Comparison of ENCODE assay signal across 11 cellular contexts in the genomic region with DNA sequence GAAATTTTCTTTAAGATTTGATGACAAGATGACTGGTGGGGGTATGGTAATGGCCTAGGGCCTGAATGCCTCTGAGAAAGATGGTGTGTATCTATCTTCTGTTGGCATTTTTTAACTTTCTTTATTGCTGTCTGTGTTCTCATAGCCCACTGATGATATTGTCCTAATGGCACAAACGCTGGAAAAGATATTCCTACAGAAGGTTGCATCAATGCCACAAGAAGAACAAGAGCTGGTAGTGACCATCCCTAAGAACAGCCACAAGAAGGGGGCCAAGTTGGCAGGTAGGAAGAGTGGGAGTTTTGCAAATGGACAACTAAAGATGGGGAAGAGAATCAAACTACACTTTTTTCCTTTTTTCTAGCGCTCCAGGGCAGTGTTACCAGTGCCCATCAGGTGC. TPM values are rescaled to one million over a fixed set of nuclear protein-coding genes. Genes with fewer than 3 reads are reported as not detected.
DNase-seq lines count a peak whose midpoint lies in the region; ATAC-seq and TF ChIP-seq lines count a peak whose summit lies in the region.
"Had no signal": no experiment of that assay in that cellular context is flagged by ENCODE, and none has a peak within 500 bp of the region (broad histone marks: within the 10 kb centered on the region; RNA-seq: fewer than 3 reads in every experiment).

No MANE protein-coding gene starts in this region.

- no peak for ATAC-seq in activated T-cell treated with anti-CD3 and anti-CD28 coated beads, Interleukin-2, amount 50 U/mL, for 72 hours (replicated peaks in 1 of 2)
- no peak for ATAC-seq in stimulated activated naive CD8-positive, alpha-beta T cell treated with anti-CD3 and anti-CD28 coated beads, Interleukin-15, amount 100 ng/mL, for 72 hours

- no peaks in the 10 kb centered on the region for H3K27me3 Mint-ChIP-seq in activated T-cell treated with anti-CD3 and anti-CD28 coated beads, Interleukin-2, amount 50 U/mL, for 72 hours (ENCODE audit: low read depth)
- H3K27me3 Mint-ChIP-seq in activated CD4-positive, alpha-beta memory T cell treated with anti-CD3 and anti-CD28 coated beads, Interleukin-2, amount 10 ng/mL, durations not matched to agents 7 days and 5 days: no peaks in the 10 kb centered on the region
- H3K27me3 Mint-ChIP-seq in glutamatergic neuron (ENCODE audit: unreplicated experiment): peaks cover 20% of the 10 kb centered on the region
- no peaks in the 10 kb centered on the region for H3K27me3 Mint-ChIP-seq in stimulated activated naive CD8-positive, alpha-beta T cell treated with anti-CD3 and anti-CD28 coated beads, Interleukin-15, amount 100 ng/mL, for 72 hours

- H3K4me1 Mint-ChIP-seq in activated T-cell treated with anti-CD3 and anti-CD28 coated beads, Interleukin-2, amount 50 U/mL, for 72 hours (ENCODE audit: low read depth): peaks cover 58% of the 10 kb centered on the region
- H3K4me1 Mint-ChIP-seq in activated CD4-positive, alpha-beta memory T cell treated with anti-CD3 and anti-CD28 coated beads, Interleukin-2, amount 10 ng/mL, durations not matched to agents 7 days and 5 days: peaks cover 60% of the 10 kb centered on the region
- peaks cover 8% of the 10 kb centered on the region for H3K4me1 Mint-ChIP-seq in glutamatergic neuron (ENCODE audit: low read depth, unreplicated experiment)
- H3K4me1 Mint-ChIP-seq in stimulated activated naive CD8-positive, alpha-beta T cell treated with anti-CD3 and anti-CD28 coated beads, Interleukin-15, amount 100 ng/mL, for 72 hours: peaks cover 72% of the 10 kb centered on the region

- peaks cover 61 to 90% of the 10 kb centered on the region in 2 donors for H3K36me3 Mint-ChIP-seq in activated T-cell treated with anti-CD3 and anti-CD28 coated beads, Interleukin-2, amount 50 U/mL, for 72 hours (ENCODE audit: insufficient read depth in 2 of 2)
- peaks cover 98% of the 10 kb centered on the region for H3K36me3 Mint-ChIP-seq in activated CD4-positive, alpha-beta memory T cell treated with anti-CD3 and anti-CD28 coated beads, Interleukin-2, amount 10 ng/mL, durations not matched to agents 7 days and 5 days (ENCODE audit: low read depth)
- peaks cover 8% of the 10 kb centered on the region for H3K36me3 Mint-ChIP-seq in glutamatergic neuron (ENCODE audit: unreplicated experiment)

- peak overlapping the region; percentile 99 for H3K27ac Mint-ChIP-seq in activated T-cell treated with anti-CD3 and anti-CD28 coated beads, Interleukin-2, amount 50 U/mL, for 72 hours
- peak overlapping the region; percentile 63 for H3K27ac Mint-ChIP-seq in activated CD4-positive, alpha-beta memory T cell treated with anti-CD3 and anti-CD28 coated beads, Interleukin-2, amount 10 ng/mL, durations not matched to agents 7 days and 5 days
- no peak overlapping the region for H3K27ac Mint-ChIP-seq in glutamatergic neuron (ENCODE audit: unreplicated experiment)
- peak overlapping the region in 1 of 2 donors; percentile 98 for H3K27ac Mint-ChIP-seq in stimulated activated naive CD8-positive, alpha-beta T cell treated with anti-CD3 and anti-CD28 coated beads, Interleukin-15, amount 100 ng/mL, for 72 hours

- TF ChIP-seq CTCF in glutamatergic neuron (IDR thresholded peaks at IDR 0.05; ENCODE audit: partially characterized antibody, unreplicated experiment): no peak

- peak overlapping the region; percentile 86 to 97 for H3K4me3 Mint-ChIP-seq in activated T-cell treated with anti-CD3 and anti-CD28 coated beads, Interleukin-2, amount 50 U/mL, for 72 hours
- H3K4me3 Mint-ChIP-seq in activated CD4-positive, alpha-beta memory T cell treated with anti-CD3 and anti-CD28 coated beads, Interleukin-2, amount 10 ng/mL, durations not matched to agents 7 days and 5 days: peak overlapping the region; percentile 97
- peak overlapping the region; percentile 99 for H3K4me3 Mint-ChIP-seq in glutamatergic neuron (ENCODE audit: unreplicated experiment)
- peak overlapping the region; percentile 75 to 82 for H3K4me3 Mint-ChIP-seq in stimulated activated naive CD8-positive, alpha-beta T cell treated with anti-CD3 and anti-CD28 coated beads, Interleukin-15, amount 100 ng/mL, for 72 hours

- H3K9me3 Mint-ChIP-seq in activated T-cell treated with anti-CD3 and anti-CD28 coated beads, Interleukin-2, amount 50 U/mL, for 72 hours: no peaks in the 10 kb centered on the region
- H3K9me3 Mint-ChIP-seq in activated CD4-positive, alpha-beta memory T cell treated with anti-CD3 and anti-CD28 coated beads, Interleukin-2, amount 10 ng/mL, durations not matched to agents 7 days and 5 days: no peaks in the 10 kb centered on the region
- H3K9me3 Mint-ChIP-seq in glutamatergic neuron (ENCODE audit: unreplicated experiment): peaks cover 34% of the 10 kb centered on the region
- no peaks in the 10 kb centered on the region for H3K9me3 Mint-ChIP-seq in stimulated activated naive CD8-positive, alpha-beta T cell treated with anti-CD3 and anti-CD28 coated beads, Interleukin-15, amount 100 ng/mL, for 72 hours

- no peak for DNase-seq in activated T-cell treated with anti-CD3 and anti-CD28 coated beads, Interleukin-2, amount 50 U/mL, for 72 hours
- no peak for DNase-seq in activated T-cell treated with anti-CD3 and anti-CD28 coated beads for 4 hours
- DNase-seq in activated CD4-positive, alpha-beta memory T cell treated with anti-CD3 and anti-CD28 coated beads, Interleukin-2, amount 10 ng/mL, durations not matched to agents 7 days and 5 days: no peak
- DNase-seq in glutamatergic neuron: no peak
- DNase-seq in stimulated activated naive CD8-positive, alpha-beta T cell treated with anti-CD3 and anti-CD28 coated beads, Interleukin-15, amount 100 ng/mL, for 72 hours: no peak
- DNase-seq in NCI-H526 treated with DMSO at 0.1 percent for 48 hours (lab: John Stamatoyannopoulos, UW): no peak
- DNase-seq in AML-193 (lab: John Stamatoyannopoulos, UW): no peak
- no peak for DNase-seq in GM19240 (ENCODE audit: insufficient read length, low spot score)
- DNase-seq: MV-4-11, stomach had no signal

- POLR2A ChIA-PET in activated CD4-positive, alpha-beta memory T cell treated with anti-CD3 and anti-CD28 coated beads, Interleukin-2, amount 10 ng/mL, durations not matched to agents 7 days and 5 days (lab: Charles Lee): interaction anchor here (0.9 to 17.7 kb wide), 7 partner anchors 8 to 134 kb away, joined by 3 to 656 read pairs (median 301); partner anchors contain the start of genes BRD2, HLA-DMA, PSMB8 and PSMB9

- CTCF ChIA-PET in activated CD4-positive, alpha-beta memory T cell treated with anti-CD3 and anti-CD28 coated beads, Interleukin-2, amount 10 ng/mL, durations not matched to agents 7 days and 5 days (lab: Charles Lee): interaction anchor here (0.6 to 13.5 kb wide), 5 partner anchors 8 to 90 kb away, joined by 3 to 259 read pairs (median 62); partner anchors contain the start of gene HLA-DMA

RNA-seq across cellular contexts. Expression of gene BRD2, which starts 7.5 kb away (rescaled TPM):
- 100 to 1,000 TPM; 238 to 291 TPM for total RNA-seq in activated T-cell treated with anti-CD3 and anti-CD28 coated beads, Interleukin-2, amount 50 U/mL, for 72 hours
- 100 to 1,000 TPM; 290 to 297 TPM for total RNA-seq in activated CD4-positive, alpha-beta memory T cell treated with anti-CD3 and anti-CD28 coated beads, Interleukin-2, amount 10 ng/mL, durations not matched to agents 7 days and 5 days
- 213 TPM for total RNA-seq in glutamatergic neuron (ENCODE audit: unreplicated experiment)

RNA-seq across cellular contexts. Expression of gene HLA-DMA, which starts 23.0 kb away (rescaled TPM):
- 10 to 100 TPM; 19.4 to 20.2 TPM for total RNA-seq in activated T-cell treated with anti-CD3 and anti-CD28 coated beads, Interleukin-2, amount 50 U/mL, for 72 hours
- total RNA-seq in activated CD4-positive, alpha-beta memory T cell treated with anti-CD3 and anti-CD28 coated beads, Interleukin-2, amount 10 ng/mL, durations not matched to agents 7 days and 5 days: 10 to 100 TPM; 54.0 to 54.3 TPM
- total RNA-seq in glutamatergic neuron (ENCODE audit: unreplicated experiment): 0.76 TPM

RNA-seq across cellular contexts. Expression of gene HLA-DOA, which starts 33.5 kb away (rescaled TPM):
- 1 to 10 TPM; 3.1 to 3.9 TPM for total RNA-seq in activated T-cell treated with anti-CD3 and anti-CD28 coated beads, Interleukin-2, amount 50 U/mL, for 72 hours
- 1 to 10 TPM; 3.4 to 4.1 TPM for total RNA-seq in activated CD4-positive, alpha-beta memory T cell treated with anti-CD3 and anti-CD28 coated beads, Interleukin-2, amount 10 ng/mL, durations not matched to agents 7 days and 5 days
- 0.69 TPM for total RNA-seq in glutamatergic neuron (ENCODE audit: unreplicated experiment)
- total RNA-seq: pulmonary artery endothelial cell had no signal

RNA-seq across cellular contexts. Expression of gene HLA-DMB, which starts 35.1 kb away (rescaled TPM):
- 1 to 10 TPM; 3.4 to 3.6 TPM for total RNA-seq in activated T-cell treated with anti-CD3 and anti-CD28 coated beads, Interleukin-2, amount 50 U/mL, for 72 hours
- 10 to 100 TPM; 19.1 to 20.0 TPM for total RNA-seq in activated CD4-positive, alpha-beta memory T cell treated with anti-CD3 and anti-CD28 coated beads, Interleukin-2, amount 10 ng/mL, durations not matched to agents 7 days and 5 days
- not detected for total RNA-seq in glutamatergic neuron (ENCODE audit: unreplicated experiment)

Comparison
In these comparisons a context has a peak if more than half of its experiments do, and no peak if none do; other contexts are left out.
1. RNA of gene HLA-DMA, which starts 23.0 kb away (total RNA-seq): 54.0 to 54.3 TPM in activated CD4-positive, alpha-beta memory T cell treated with anti-CD3 and anti-CD28 coated beads, Interleukin-2, amount 10 ng/mL, durations not matched to agents 7 days and 5 days and 19.4 to 20.2 TPM in activated T-cell treated with anti-CD3 and anti-CD28 coated beads, Interleukin-2, amount 50 U/mL, for 72 hours; 0.76 TPM in glutamatergic neuron (single experiment); every median in the first group is over 10 times any median in the second.
2. Peak in every context shown above with its lines, with median percentiles within 50 percentile points of each other: H3K4me3 Mint-ChIP-seq.